ENCODE assay signal across 19 cellular contexts in genomic region chr1:168476588-168477379, GRCh38.
A peak's percentile ranks its signal among the peaks of the same experiment; 100 is the strongest.
DNase-seq lines count a peak whose midpoint lies in the region; ATAC-seq and TF ChIP-seq lines count a peak whose summit lies in the region.
"Had no signal": no experiment of that assay in that cellular context is flagged by ENCODE, and none has a peak within 500 bp of the region (broad histone marks: within the 10 kb centered on the region; RNA-seq: fewer than 3 reads in every experiment).

No MANE protein-coding gene starts in this region.

- WGBS in prostate gland: 21% methylated on average over 7 of the region's 7 CpGs

- H3K4me3 ChIP-seq in prostate gland: no peak overlapping the region
- H3K4me3 ChIP-seq: A549, dorsolateral prefrontal cortex, SJSA1, skin epidermis had no signal

- H3K27me3 ChIP-seq in foreskin keratinocyte (no peaks in the 10 kb centered on the region), prostate gland (replicated peaks; ENCODE audit: insufficient read depth) (no peaks in the 10 kb centered on the region)
- H3K27me3 ChIP-seq: dorsolateral prefrontal cortex, SJSA1 had no signal

- ATAC-seq in foreskin keratinocyte: peak; percentile 96
- no peak for ATAC-seq in GM19452 (IDR thresholded peaks at IDR 0.05; ENCODE audit: unreplicated experiment)
- ATAC-seq: A549; stimulated activated naive CD8-positive, alpha-beta T cell treated with anti-CD3 and anti-CD28 coated beads, Interleukin-15, Interleukin-2, amounts not matched to agents 100 U/mL and 50 U/mL, for 24 hours had no signal

- no peak for TF ChIP-seq POLR2A in prostate gland (IDR thresholded peaks at IDR 0.05)

- TF ChIP-seq CTCF in foreskin keratinocyte (conservative IDR thresholded peaks at IDR 0.05): no peak
- TF ChIP-seq CTCF in prostate gland (IDR thresholded peaks at IDR 0.05): no peak

- no peaks in the 10 kb centered on the region for H3K9me3 ChIP-seq in prostate gland
- H3K9me3 ChIP-seq: A549 had no signal

- peak overlapping the region; percentile 63 for H3K27ac ChIP-seq in foreskin keratinocyte
- H3K27ac ChIP-seq in prostate gland: no peak overlapping the region
- H3K27ac ChIP-seq: A549, dorsolateral prefrontal cortex, SJSA1 had no signal

- H3K4me1 ChIP-seq in foreskin keratinocyte (peaks cover 15% of the 10 kb centered on the region), prostate gland (replicated peaks) (no peaks in the 10 kb centered on the region)
- H3K4me1 ChIP-seq: A549, SJSA1 had no signal

- DNase-seq in NCI-H748 (lab: John Stamatoyannopoulos, UW; ENCODE audit: unreplicated experiment): peak; percentile 21
- no peak for DNase-seq in NCI-H748 treated with DMSO at 0.1 percent for 48 hours (lab: John Stamatoyannopoulos, UW)
- peak; percentile 30 for DNase-seq in RPMI7951 (ENCODE audit: low read depth)
- peak; percentile 98 for DNase-seq in foreskin keratinocyte
- peak; percentile 65 for DNase-seq in prostate gland (ENCODE audit: low spot score)
- no peak for DNase-seq in activated naive CD4-positive, alpha-beta T cell treated with Interleukin-2 at 50 U/mL for 16 hours
- DNase-seq in NCI-H1930 (lab: John Stamatoyannopoulos, UW): no peak
- DNase-seq: activated CD8-positive, alpha-beta memory T cell treated with anti-CD3 and anti-CD28 coated beads for 24 hours; activated gamma-delta T cell treated with Interleukin-2 at 50 U/mL for 16 hours; Caco-2; dorsolateral prefrontal cortex; GOT3; KG1; mesenchymal stem cell; stimulated activated naive CD8-positive, alpha-beta T cell treated with anti-CD3 and anti-CD28 coated beads, Interleukin-15, Interleukin-2, amounts not matched to agents 100 U/mL and 50 U/mL, for 24 hours had no signal

- intact Hi-C loops in prostate gland (cut with DNase I): no loop called here

- H3K36me3 ChIP-seq in prostate gland: no peaks in the 10 kb centered on the region
- H3K36me3 ChIP-seq: SJSA1 had no signal

Comparison
In these comparisons a context has a peak if more than half of its experiments do, and no peak if none do; other contexts are left out.
1. DNase-seq: peak in NCI-H748 (single experiment), RPMI7951 (single experiment), foreskin keratinocyte (2 of 2) and prostate gland (single experiment); none in NCI-H748 treated with DMSO at 0.1 percent for 48 hours (single experiment), activated naive CD4-positive, alpha-beta T cell treated with Interleukin-2 at 50 U/mL for 16 hours (single experiment) and NCI-H1930 (0 of 2).